2 cellular contexts compared by ENCODE assay signal in the genomic region with DNA sequence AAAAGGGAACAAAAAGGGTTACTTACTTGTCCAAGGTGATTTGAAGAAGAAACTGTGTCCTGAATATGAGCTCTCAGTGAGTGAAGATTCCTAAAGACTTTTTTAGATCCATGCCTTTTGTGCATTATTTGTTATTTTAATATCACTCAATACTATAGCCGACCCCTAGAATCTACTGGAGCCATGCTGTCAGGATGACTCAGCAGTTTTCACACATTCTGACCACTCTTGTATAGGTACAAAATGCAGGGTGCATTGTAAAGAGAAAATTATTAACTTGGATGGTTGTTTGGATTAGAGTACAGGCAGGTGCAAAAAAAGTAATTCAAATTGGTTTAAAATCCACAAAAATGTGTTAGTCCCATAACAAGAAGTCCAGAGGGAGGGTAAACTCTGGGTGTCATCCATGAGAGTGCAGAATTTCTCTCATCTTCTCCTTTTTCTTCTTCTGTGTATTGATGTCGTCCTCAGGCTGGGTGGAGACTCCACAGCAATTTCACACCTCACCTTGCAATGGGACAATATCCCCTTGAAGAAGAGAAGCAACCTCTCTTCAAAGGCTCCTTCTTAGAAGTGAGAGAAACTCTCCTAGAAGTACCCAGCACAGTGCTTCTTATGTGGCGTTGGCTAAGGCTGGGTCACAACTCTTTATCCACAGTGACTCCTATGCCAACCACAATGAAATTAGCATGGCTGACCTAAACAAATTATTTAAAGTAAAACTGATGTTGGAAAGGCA.
A peak's percentile ranks its signal among the peaks of the same experiment; 100 is the strongest.
TF ChIP-seq lines count a peak whose summit lies in the region.

No MANE protein-coding gene starts in this region.

TF ChIP-seq in A549, 52 proteins besides CTCF, POLR2A, EP300 and RAD21:
- no peak for TF ChIP-seq FOSL2 (IDR thresholded peaks at IDR 0.05)
- 0 out of 2 replicates have a peak, but pooled peaks have one; percentile 20 for TF ChIP-seq FOSL2 (CRISPR knock-in tag; IDR thresholded peaks at IDR 0.05)
- peak; percentile 99 for TF ChIP-seq NFE2L2 (conservative IDR thresholded peaks at IDR 0.05; ENCODE audit: low read length)
- TF ChIP-seq NPAS2 (CRISPR knock-in tag; IDR thresholded peaks at IDR 0.05; ENCODE audit: borderline replicate concordance), result no peak
- no peak for TF ChIP-seq RCOR1 (IDR thresholded peaks at IDR 0.05; ENCODE audit: low read depth, low read length)
- no peak for TF ChIP-seq CHD4 (IDR thresholded peaks at IDR 0.05; ENCODE audit: borderline replicate concordance)
- TF ChIP-seq MAFK (IDR thresholded peaks at IDR 0.05; ENCODE audit: partially characterized antibody), result peak; percentile 97
- TF ChIP-seq, protein P1, sequence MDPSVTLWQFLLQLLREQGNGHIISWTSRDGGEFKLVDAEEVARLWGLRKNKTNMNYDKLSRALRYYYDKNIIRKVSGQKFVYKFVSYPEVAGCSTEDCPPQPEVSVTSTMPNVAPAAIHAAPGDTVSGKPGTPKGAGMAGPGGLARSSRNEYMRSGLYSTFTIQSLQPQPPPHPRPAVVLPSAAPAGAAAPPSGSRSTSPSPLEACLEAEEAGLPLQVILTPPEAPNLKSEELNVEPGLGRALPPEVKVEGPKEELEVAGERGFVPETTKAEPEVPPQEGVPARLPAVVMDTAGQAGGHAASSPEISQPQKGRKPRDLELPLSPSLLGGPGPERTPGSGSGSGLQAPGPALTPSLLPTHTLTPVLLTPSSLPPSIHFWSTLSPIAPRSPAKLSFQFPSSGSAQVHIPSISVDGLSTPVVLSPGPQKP (IDR thresholded peaks at IDR 0.05; ENCODE audit: low read depth, low read length), result no peak
- no peak for TF ChIP-seq FOXS1 (CRISPR knock-in tag; IDR thresholded peaks at IDR 0.05)

TF ChIP-seq in IMR-90, 13 proteins besides CTCF, POLR2A, EP300 and RAD21:
- no peak for TF ChIP-seq BHLHE40 (IDR thresholded peaks at IDR 0.05; ENCODE audit: low read depth, low read length)
- no peak for TF ChIP-seq MAZ (IDR thresholded peaks at IDR 0.05; ENCODE audit: borderline replicate concordance, low read depth, low read length)
- no peak for TF ChIP-seq FOS (IDR thresholded peaks at IDR 0.05; ENCODE audit: low read depth, low read length)
- TF ChIP-seq MAFK (IDR thresholded peaks at IDR 0.05; ENCODE audit: low read depth, low read length), result peak; percentile 78
- TF ChIP-seq NFE2L2 (IDR thresholded peaks at IDR 0.05; ENCODE audit: low read depth, low read length), result peak; percentile 95
- TF ChIP-seq, protein P2, sequence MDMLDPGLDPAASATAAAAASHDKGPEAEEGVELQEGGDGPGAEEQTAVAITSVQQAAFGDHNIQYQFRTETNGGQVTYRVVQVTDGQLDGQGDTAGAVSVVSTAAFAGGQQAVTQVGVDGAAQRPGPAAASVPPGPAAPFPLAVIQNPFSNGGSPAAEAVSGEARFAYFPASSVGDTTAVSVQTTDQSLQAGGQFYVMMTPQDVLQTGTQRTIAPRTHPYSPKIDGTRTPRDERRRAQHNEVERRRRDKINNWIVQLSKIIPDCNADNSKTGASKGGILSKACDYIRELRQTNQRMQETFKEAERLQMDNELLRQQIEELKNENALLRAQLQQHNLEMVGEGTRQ (IDR thresholded peaks at IDR 0.05; ENCODE audit: low read depth, low read length), result no peak
- TF ChIP-seq RFX5 (IDR thresholded peaks at IDR 0.05; ENCODE audit: low read depth, low read length), result no peak
- TF ChIP-seq CEBPB (IDR thresholded peaks at IDR 0.05; ENCODE audit: low read depth, low read length), result no peak
- TF ChIP-seq RCOR1 (IDR thresholded peaks at IDR 0.05; ENCODE audit: insufficient replicate concordance, low read length), result no peak
- no peak for TF ChIP-seq MXI1 (IDR thresholded peaks at IDR 0.05; ENCODE audit: borderline replicate concordance, low read depth, low read length)
- TF ChIP-seq, protein P1 (IDR thresholded peaks at IDR 0.05; ENCODE audit: borderline replicate concordance, low read depth, low read length), result no peak
- no peak for TF ChIP-seq SMC3 (IDR thresholded peaks at IDR 0.05; ENCODE audit: low read depth, low read length)
- no peak for TF ChIP-seq CHD1 (IDR thresholded peaks at IDR 0.05; ENCODE audit: low read depth, low read length)
